Comparison of ENCODE assay signal across 1 cellular context in genomic region chr6:89941847-89942497, GRCh38.
TF ChIP-seq lines count a peak whose summit lies in the region.

No MANE protein-coding gene starts in this region.

TF ChIP-seq in HepG2, 621 proteins besides CTCF, POLR2A, EP300 and RAD21:
- TF ChIP-seq ZNF24 (IDR thresholded peaks at IDR 0.05) (no peak), ZNF318 (CRISPR knock-in tag; IDR thresholded peaks at IDR 0.05) (no peak), HOXA5 (CRISPR knock-in tag; IDR thresholded peaks at IDR 0.05) (no peak), ZBTB39 (CRISPR knock-in tag; IDR thresholded peaks at IDR 0.05) (no peak), MAZ (IDR thresholded peaks at IDR 0.05; ENCODE audit: borderline replicate concordance, low read depth, low read length) (no peak), MAZ (CRISPR knock-in tag; IDR thresholded peaks at IDR 0.05; ENCODE audit: low read depth) (no peak), PBX3 (CRISPR knock-in tag; IDR thresholded peaks at IDR 0.05; ENCODE audit: borderline replicate concordance) (no peak), ARNT2 (CRISPR knock-in tag; IDR thresholded peaks at IDR 0.05; ENCODE audit: low read depth) (no peak), SKI (IDR thresholded peaks at IDR 0.05; ENCODE audit: partially characterized antibody) (no peak), ZMYM2 (CRISPR knock-in tag; IDR thresholded peaks at IDR 0.05) (no peak), IRF2 (CRISPR knock-in tag; IDR thresholded peaks at IDR 0.05) (no peak), SATB2 (CRISPR knock-in tag; IDR thresholded peaks at IDR 0.05) (no peak)
TF ChIP-seq in HepG2: peak in this region for 0.
